1 cellular context compared by ENCODE assay signal in the genomic region with DNA sequence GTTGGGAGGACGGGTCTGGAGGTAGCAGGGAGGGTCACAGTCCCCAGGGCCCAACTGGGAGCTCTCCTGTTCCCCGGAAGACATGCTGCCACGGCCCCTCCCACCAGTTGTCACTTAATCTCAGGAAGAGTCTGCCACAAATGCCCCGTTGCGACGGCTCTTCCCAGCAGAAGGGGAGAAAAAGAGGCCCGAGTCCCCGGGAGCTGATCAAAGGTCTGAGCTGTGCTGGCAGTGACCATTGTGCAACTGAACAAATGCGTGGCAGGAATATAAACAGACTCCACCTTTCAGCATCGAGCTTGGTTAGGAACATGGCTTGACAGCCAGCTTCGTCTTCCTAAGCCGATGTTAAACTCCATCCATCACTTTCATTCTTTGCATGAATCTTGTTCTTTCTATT.
TF ChIP-seq lines count a peak whose summit lies in the region.

No MANE protein-coding gene starts in this region.

TF ChIP-seq in HepG2, 621 proteins besides CTCF, POLR2A, EP300 and RAD21 (continued from another document and continues in another):
- TF ChIP-seq, protein P1, sequence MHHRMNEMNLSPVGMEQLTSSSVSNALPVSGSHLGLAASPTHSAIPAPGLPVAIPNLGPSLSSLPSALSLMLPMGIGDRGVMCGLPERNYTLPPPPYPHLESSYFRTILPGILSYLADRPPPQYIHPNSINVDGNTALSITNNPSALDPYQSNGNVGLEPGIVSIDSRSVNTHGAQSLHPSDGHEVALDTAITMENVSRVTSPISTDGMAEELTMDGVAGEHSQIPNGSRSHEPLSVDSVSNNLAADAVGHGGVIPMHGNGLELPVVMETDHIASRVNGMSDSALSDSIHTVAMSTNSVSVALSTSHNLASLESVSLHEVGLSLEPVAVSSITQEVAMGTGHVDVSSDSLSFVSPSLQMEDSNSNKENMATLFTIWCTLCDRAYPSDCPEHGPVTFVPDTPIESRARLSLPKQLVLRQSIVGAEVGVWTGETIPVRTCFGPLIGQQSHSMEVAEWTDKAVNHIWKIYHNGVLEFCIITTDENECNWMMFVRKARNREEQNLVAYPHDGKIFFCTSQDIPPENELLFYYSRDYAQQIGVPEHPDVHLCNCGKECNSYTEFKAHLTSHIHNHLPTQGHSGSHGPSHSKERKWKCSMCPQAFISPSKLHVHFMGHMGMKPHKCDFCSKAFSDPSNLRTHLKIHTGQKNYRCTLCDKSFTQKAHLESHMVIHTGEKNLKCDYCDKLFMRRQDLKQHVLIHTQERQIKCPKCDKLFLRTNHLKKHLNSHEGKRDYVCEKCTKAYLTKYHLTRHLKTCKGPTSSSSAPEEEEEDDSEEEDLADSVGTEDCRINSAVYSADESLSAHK (CRISPR knock-in tag; IDR thresholded peaks at IDR 0.05; ENCODE audit: borderline replicate concordance): no peak
- TF ChIP-seq ZNF343 (CRISPR knock-in tag; IDR thresholded peaks at IDR 0.05) (0 out of 2 replicates have a peak, but pooled peaks have one; percentile 51), ZBTB42 (CRISPR knock-in tag; IDR thresholded peaks at IDR 0.05) (no peak), ELF4 (CRISPR knock-in tag; IDR thresholded peaks at IDR 0.05; ENCODE audit: borderline replicate concordance) (no peak), FOXO1 (CRISPR knock-in tag; IDR thresholded peaks at IDR 0.05) (peak; percentile 82), ZNF496 (CRISPR knock-in tag; IDR thresholded peaks at IDR 0.05; ENCODE audit: insufficient replicate concordance) (no peak), ZMYM3 (CRISPR knock-in tag; IDR thresholded peaks at IDR 0.05) (peak; percentile 76), ZNF816 (CRISPR knock-in tag; IDR thresholded peaks at IDR 0.05; ENCODE audit: borderline replicate concordance) (no peak), ESRRA (CRISPR knock-in tag; IDR thresholded peaks at IDR 0.05; ENCODE audit: low read depth) (no peak), ATF7 (IDR thresholded peaks at IDR 0.05) (no peak), ATF7 (CRISPR knock-in tag; IDR thresholded peaks at IDR 0.05) (no peak), ZNF577 (CRISPR knock-in tag; IDR thresholded peaks at IDR 0.05; ENCODE audit: borderline replicate concordance, low read depth) (no peak), ZNF766 (CRISPR knock-in tag; IDR thresholded peaks at IDR 0.05; ENCODE audit: borderline replicate concordance) (no peak), MIER2 (CRISPR knock-in tag; IDR thresholded peaks at IDR 0.05) (no peak), GATAD2A (CRISPR knock-in tag; IDR thresholded peaks at IDR 0.05) (peak; percentile 69), KDM5A (IDR thresholded peaks at IDR 0.05; ENCODE audit: borderline replicate concordance, low read length) (no peak), PCBP1 (IDR thresholded peaks at IDR 0.05; ENCODE audit: borderline replicate concordance, low read depth, low read length) (no peak), POLR2AphosphoS5 (IDR thresholded peaks at IDR 0.05; ENCODE audit: low read depth, low read length) (no peak), CREB1 (IDR thresholded peaks at IDR 0.05) (no peak), CREB1 (CRISPR knock-in tag; IDR thresholded peaks at IDR 0.05) (no peak), ZNF44 (CRISPR knock-in tag; IDR thresholded peaks at IDR 0.05) (no peak), ZNF552 (CRISPR knock-in tag; IDR thresholded peaks at IDR 0.05; ENCODE audit: borderline replicate concordance) (no peak), SALL2 (CRISPR knock-in tag; IDR thresholded peaks at IDR 0.05) (no peak), GATA4 (IDR thresholded peaks at IDR 0.05; ENCODE audit: borderline replicate concordance, low read depth) (no peak), EZH2 (conservative IDR thresholded peaks at IDR 0.05; ENCODE audit: low read depth, low read length) (no peak), ZNF260 (CRISPR knock-in tag; IDR thresholded peaks at IDR 0.05; ENCODE audit: borderline replicate concordance, low read depth) (no peak), PAWR (CRISPR knock-in tag; IDR thresholded peaks at IDR 0.05; ENCODE audit: borderline replicate concordance) (no peak), RAD51 (IDR thresholded peaks at IDR 0.05; ENCODE audit: borderline replicate concordance) (no peak), ZNF589 (CRISPR knock-in tag; conservative IDR thresholded peaks at IDR 0.05) (no peak), ZNF468 (CRISPR knock-in tag; IDR thresholded peaks at IDR 0.05) (no peak), ATF1 (CRISPR knock-in tag; IDR thresholded peaks at IDR 0.05) (no peak), KLF13 (CRISPR knock-in tag; IDR thresholded peaks at IDR 0.05) (no peak), ZNF121 (CRISPR knock-in tag; IDR thresholded peaks at IDR 0.05) (peak; percentile 99), ZNF772 (CRISPR knock-in tag; IDR thresholded peaks at IDR 0.05) (no peak), SIN3A (IDR thresholded peaks at IDR 0.05; ENCODE audit: borderline replicate concordance, low read depth, low read length) (no peak), SP1 (IDR thresholded peaks at IDR 0.05) (no peak), SP1 (CRISPR knock-in tag; IDR thresholded peaks at IDR 0.05) (no peak), ZNF556 (CRISPR knock-in tag; IDR thresholded peaks at IDR 0.05; ENCODE audit: borderline replicate concordance) (no peak), ZNF317 (CRISPR knock-in tag; IDR thresholded peaks at IDR 0.05) (no peak), ZNF460 (CRISPR knock-in tag; IDR thresholded peaks at IDR 0.05; ENCODE audit: borderline replicate concordance) (no peak), ZSCAN20 (CRISPR knock-in tag; IDR thresholded peaks at IDR 0.05; ENCODE audit: borderline replicate concordance) (no peak), MAFG (CRISPR knock-in tag; IDR thresholded peaks at IDR 0.05) (no peak), MBNL3 (CRISPR knock-in tag; conservative IDR thresholded peaks at IDR 0.05) (no peak), SNAPC2 (CRISPR knock-in tag; IDR thresholded peaks at IDR 0.05) (no peak), PAF1 (CRISPR knock-in tag; IDR thresholded peaks at IDR 0.05) (no peak)
- TF ChIP-seq, protein P2, sequence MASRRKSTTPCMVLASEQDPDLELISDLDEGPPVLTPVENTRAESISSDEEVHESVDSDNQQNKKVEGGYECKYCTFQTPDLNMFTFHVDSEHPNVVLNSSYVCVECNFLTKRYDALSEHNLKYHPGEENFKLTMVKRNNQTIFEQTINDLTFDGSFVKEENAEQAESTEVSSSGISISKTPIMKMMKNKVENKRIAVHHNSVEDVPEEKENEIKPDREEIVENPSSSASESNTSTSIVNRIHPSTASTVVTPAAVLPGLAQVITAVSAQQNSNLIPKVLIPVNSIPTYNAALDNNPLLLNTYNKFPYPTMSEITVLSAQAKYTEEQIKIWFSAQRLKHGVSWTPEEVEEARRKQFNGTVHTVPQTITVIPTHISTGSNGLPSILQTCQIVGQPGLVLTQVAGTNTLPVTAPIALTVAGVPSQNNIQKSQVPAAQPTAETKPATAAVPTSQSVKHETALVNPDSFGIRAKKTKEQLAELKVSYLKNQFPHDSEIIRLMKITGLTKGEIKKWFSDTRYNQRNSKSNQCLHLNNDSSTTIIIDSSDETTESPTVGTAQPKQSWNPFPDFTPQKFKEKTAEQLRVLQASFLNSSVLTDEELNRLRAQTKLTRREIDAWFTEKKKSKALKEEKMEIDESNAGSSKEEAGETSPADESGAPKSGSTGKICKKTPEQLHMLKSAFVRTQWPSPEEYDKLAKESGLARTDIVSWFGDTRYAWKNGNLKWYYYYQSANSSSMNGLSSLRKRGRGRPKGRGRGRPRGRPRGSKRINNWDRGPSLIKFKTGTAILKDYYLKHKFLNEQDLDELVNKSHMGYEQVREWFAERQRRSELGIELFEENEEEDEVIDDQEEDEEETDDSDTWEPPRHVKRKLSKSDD (CRISPR knock-in tag; IDR thresholded peaks at IDR 0.05; ENCODE audit: low read depth): no peak
- TF ChIP-seq, protein P3, sequence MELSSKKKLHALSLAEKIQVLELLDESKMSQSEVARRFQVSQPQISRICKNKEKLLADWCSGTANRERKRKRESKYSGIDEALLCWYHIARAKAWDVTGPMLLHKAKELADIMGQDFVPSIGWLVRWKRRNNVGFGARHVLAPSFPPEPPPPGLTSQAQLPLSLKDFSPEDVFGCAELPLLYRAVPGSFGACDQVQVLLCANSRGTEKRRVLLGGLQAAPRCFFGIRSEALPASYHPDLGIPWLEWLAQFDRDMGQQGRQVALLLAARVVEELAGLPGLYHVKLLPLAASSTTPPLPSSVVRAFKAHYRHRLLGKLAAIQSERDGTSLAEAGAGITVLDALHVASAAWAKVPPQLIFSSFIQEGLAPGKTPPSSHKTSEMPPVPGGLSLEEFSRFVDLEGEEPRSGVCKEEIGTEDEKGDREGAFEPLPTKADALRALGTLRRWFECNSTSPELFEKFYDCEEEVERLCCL (CRISPR knock-in tag; IDR thresholded peaks at IDR 0.05; ENCODE audit: borderline replicate concordance): no peak
- TF ChIP-seq, protein P4, sequence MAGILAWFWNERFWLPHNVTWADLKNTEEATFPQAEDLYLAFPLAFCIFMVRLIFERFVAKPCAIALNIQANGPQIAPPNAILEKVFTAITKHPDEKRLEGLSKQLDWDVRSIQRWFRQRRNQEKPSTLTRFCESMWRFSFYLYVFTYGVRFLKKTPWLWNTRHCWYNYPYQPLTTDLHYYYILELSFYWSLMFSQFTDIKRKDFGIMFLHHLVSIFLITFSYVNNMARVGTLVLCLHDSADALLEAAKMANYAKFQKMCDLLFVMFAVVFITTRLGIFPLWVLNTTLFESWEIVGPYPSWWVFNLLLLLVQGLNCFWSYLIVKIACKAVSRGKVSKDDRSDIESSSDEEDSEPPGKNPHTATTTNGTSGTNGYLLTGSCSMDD (CRISPR knock-in tag; IDR thresholded peaks at IDR 0.05): no peak
- TF ChIP-seq, protein P5, sequence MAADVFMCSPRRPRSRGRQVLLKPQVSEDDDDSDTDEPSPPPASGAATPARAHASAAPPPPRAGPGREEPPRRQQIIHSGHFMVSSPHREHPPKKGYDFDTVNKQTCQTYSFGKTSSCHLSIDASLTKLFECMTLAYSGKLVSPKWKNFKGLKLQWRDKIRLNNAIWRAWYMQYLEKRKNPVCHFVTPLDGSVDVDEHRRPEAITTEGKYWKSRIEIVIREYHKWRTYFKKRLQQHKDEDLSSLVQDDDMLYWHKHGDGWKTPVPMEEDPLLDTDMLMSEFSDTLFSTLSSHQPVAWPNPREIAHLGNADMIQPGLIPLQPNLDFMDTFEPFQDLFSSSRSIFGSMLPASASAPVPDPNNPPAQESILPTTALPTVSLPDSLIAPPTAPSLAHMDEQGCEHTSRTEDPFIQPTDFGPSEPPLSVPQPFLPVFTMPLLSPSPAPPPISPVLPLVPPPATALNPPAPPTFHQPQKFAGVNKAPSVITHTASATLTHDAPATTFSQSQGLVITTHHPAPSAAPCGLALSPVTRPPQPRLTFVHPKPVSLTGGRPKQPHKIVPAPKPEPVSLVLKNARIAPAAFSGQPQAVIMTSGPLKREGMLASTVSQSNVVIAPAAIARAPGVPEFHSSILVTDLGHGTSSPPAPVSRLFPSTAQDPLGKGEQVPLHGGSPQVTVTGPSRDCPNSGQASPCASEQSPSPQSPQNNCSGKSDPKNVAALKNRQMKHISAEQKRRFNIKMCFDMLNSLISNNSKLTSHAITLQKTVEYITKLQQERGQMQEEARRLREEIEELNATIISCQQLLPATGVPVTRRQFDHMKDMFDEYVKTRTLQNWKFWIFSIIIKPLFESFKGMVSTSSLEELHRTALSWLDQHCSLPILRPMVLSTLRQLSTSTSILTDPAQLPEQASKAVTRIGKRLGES (CRISPR knock-in tag; IDR thresholded peaks at IDR 0.05; ENCODE audit: borderline replicate concordance): no peak
- TF ChIP-seq, protein P6, sequence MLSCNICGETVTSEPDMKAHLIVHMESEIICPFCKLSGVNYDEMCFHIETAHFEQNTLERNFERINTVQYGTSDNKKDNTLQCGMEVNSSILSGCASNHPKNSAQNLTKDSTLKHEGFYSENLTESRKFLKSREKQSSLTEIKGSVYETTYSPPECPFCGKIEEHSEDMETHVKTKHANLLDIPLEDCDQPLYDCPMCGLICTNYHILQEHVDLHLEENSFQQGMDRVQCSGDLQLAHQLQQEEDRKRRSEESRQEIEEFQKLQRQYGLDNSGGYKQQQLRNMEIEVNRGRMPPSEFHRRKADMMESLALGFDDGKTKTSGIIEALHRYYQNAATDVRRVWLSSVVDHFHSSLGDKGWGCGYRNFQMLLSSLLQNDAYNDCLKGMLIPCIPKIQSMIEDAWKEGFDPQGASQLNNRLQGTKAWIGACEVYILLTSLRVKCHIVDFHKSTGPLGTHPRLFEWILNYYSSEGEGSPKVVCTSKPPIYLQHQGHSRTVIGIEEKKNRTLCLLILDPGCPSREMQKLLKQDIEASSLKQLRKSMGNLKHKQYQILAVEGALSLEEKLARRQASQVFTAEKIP (CRISPR knock-in tag; IDR thresholded peaks at IDR 0.05; ENCODE audit: borderline replicate concordance): no peak
- TF ChIP-seq, protein P7, sequence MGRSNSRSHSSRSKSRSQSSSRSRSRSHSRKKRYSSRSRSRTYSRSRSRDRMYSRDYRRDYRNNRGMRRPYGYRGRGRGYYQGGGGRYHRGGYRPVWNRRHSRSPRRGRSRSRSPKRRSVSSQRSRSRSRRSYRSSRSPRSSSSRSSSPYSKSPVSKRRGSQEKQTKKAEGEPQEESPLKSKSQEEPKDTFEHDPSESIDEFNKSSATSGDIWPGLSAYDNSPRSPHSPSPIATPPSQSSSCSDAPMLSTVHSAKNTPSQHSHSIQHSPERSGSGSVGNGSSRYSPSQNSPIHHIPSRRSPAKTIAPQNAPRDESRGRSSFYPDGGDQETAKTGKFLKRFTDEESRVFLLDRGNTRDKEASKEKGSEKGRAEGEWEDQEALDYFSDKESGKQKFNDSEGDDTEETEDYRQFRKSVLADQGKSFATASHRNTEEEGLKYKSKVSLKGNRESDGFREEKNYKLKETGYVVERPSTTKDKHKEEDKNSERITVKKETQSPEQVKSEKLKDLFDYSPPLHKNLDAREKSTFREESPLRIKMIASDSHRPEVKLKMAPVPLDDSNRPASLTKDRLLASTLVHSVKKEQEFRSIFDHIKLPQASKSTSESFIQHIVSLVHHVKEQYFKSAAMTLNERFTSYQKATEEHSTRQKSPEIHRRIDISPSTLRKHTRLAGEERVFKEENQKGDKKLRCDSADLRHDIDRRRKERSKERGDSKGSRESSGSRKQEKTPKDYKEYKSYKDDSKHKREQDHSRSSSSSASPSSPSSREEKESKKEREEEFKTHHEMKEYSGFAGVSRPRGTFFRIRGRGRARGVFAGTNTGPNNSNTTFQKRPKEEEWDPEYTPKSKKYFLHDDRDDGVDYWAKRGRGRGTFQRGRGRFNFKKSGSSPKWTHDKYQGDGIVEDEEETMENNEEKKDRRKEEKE (IDR thresholded peaks at IDR 0.05): no peak
